21 cellular contexts compared by ENCODE assay signal in the genomic region with DNA sequence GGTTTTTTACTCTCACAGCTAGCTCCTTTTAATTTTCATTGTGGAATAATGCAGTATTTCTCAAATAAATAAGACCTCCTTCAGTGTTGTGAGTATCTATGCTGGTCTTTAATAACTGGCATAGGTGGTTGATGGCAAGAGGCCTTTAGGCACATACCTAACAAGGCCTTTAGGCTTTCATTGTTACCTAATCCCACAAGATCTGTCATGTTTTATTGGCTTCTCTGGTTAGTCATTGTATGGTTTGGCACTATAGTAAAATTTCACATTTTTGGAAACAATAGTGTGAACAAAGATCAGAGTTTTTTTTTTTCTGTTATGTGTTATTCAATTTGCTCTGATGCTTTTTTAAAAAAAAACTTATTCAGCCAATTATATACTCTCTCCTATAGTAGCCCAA.
A peak's percentile ranks its signal among the peaks of the same experiment; 100 is the strongest.
DNase-seq lines count a peak whose midpoint lies in the region; ATAC-seq and TF ChIP-seq lines count a peak whose summit lies in the region.
"Had no signal": no experiment of that assay in that cellular context is flagged by ENCODE, and none has a peak within 500 bp of the region (broad histone marks: within the 10 kb centered on the region; RNA-seq: fewer than 3 reads in every experiment).

No MANE protein-coding gene starts in this region.

- H3K4me3 ChIP-seq in breast epithelium = no peak overlapping the region
- H3K4me3 ChIP-seq in fibroblast of the aortic adventitia (ENCODE audit: low read depth, low read length) = no peak overlapping the region
- H3K4me3 ChIP-seq: SJSA1 had no signal

- no peaks in the 10 kb centered on the region for H3K36me3 Mint-ChIP-seq in MCF 10A (ENCODE audit: insufficient read depth, unreplicated experiment)
- no peaks in the 10 kb centered on the region for H3K36me3 Mint-ChIP-seq in CD14-positive monocyte

- ATAC-seq in HG03432 (IDR thresholded peaks at IDR 0.05; ENCODE audit: unreplicated experiment) = no peak
- ATAC-seq: HepG2 had no signal

- intact Hi-C loops in MCF 10A (cut with micrococcal nuclease) = no loop called here
- intact Hi-C loops in breast epithelium (cut with DNase I; ENCODE audit: low total_unique reads) = no loop called here
- intact Hi-C loops in CD14-positive monocyte (cut with micrococcal nuclease) = no loop called here

- no peak overlapping the region for H3K27ac ChIP-seq in breast epithelium
- H3K27ac ChIP-seq: SJSA1 had no signal

- TF ChIP-seq CTCF in MCF 10A (IDR thresholded peaks at IDR 0.05; ENCODE audit: unreplicated experiment) (no peak), breast epithelium (IDR thresholded peaks at IDR 0.05) (no peak), fibroblast of the aortic adventitia (IDR thresholded peaks at IDR 0.05; ENCODE audit: insufficient read depth, low read length) (no peak), CD14-positive monocyte (IDR thresholded peaks at IDR 0.05) (no peak)

- no peaks in the 10 kb centered on the region for H3K27me3 ChIP-seq in breast epithelium
- H3K27me3 ChIP-seq: SJSA1 had no signal

- H3K4me3 Mint-ChIP-seq in MCF 10A (ENCODE audit: unreplicated experiment) (no peak overlapping the region), CD14-positive monocyte (no peak overlapping the region)
- H3K4me3 Mint-ChIP-seq: B cell; CD4-positive, alpha-beta T cell; H9 had no signal

- no peak for TF ChIP-seq POLR2A in breast epithelium (IDR thresholded peaks at IDR 0.05)

- H3K9me3 Mint-ChIP-seq in MCF 10A (ENCODE audit: unreplicated experiment) (peaks cover 9% of the 10 kb centered on the region), CD14-positive monocyte (peaks cover 0 to 5% (median 3%) of the 10 kb centered on the region in 7 donors)
- H3K9me3 Mint-ChIP-seq: CD4-positive, alpha-beta T cell; H9 had no signal

- H3K4me1 ChIP-seq in breast epithelium = no peaks in the 10 kb centered on the region
- H3K4me1 ChIP-seq: Caco-2 had no signal

- DNase-seq in MCF 10A (ENCODE audit: unreplicated experiment) (peak; percentile 85), breast epithelium (ENCODE audit: low spot score in 2 of 2) (no peak), dermis blood vessel endothelial cell (peak; percentile 47), fibroblast of the aortic adventitia (ENCODE audit: low read depth) (peak; percentile 78), NCI-H1930 (lab: John Stamatoyannopoulos, UW) (no peak), T-helper 1 cell (no peak), CD14-positive monocyte (ENCODE audit: low spot score) (no peak)
- DNase-seq: Caco-2; CD4-positive, alpha-beta T cell; GDM1; H9; KBM-7; MV-4-11; NCI-H187; NCI-H226; NCI-H524 treated with DMSO at 0.1 percent for 48 hours; RPMI8226 had no signal

- no peaks in the 10 kb centered on the region for H3K27me3 Mint-ChIP-seq in MCF 10A (ENCODE audit: insufficient read depth, unreplicated experiment)
- H3K27me3 Mint-ChIP-seq in CD14-positive monocyte (ENCODE audit: low read depth in 3 of 3) = no peaks in the 10 kb centered on the region
- H3K27me3 Mint-ChIP-seq: CD4-positive, alpha-beta T cell had no signal

- no TSS peak for BruUV-seq in MCF 10A (replicated peaks; lab: Mats Ljungman, UMichigan)

- peaks cover 18% of the 10 kb centered on the region for H3K4me1 Mint-ChIP-seq in MCF 10A (ENCODE audit: insufficient read depth, unreplicated experiment)
- peaks cover 15% of the 10 kb centered on the region for H3K4me1 Mint-ChIP-seq in CD14-positive monocyte
- H3K4me1 Mint-ChIP-seq: H9 had no signal

- H3K36me3 ChIP-seq in breast epithelium = no peaks in the 10 kb centered on the region
- H3K36me3 ChIP-seq: SJSA1 had no signal

- CTCF ChIA-PET in MCF 10A (lab: Yijun Ruan, JAX) = interaction anchor here (0.7 to 1.6 kb wide), 2 partner anchors 9 to 947 kb away, joined by 3 to 4 read pairs; no protein-coding TSS in a partner anchor

- POLR2A ChIA-PET in MCF 10A (lab: Yijun Ruan, JAX) = interaction anchor here (0.6 to 1.5 kb wide), 2 partner anchors 15 to 282 kb away, joined by 3 to 7 read pairs; no protein-coding TSS in a partner anchor

- H3K9me3 ChIP-seq in breast epithelium = no peaks in the 10 kb centered on the region
- H3K9me3 ChIP-seq: Caco-2, SJSA1 had no signal

- peak overlapping the region; percentile 54 for H3K27ac Mint-ChIP-seq in MCF 10A (ENCODE audit: low read depth, unreplicated experiment)
- H3K27ac Mint-ChIP-seq in CD14-positive monocyte = no peak overlapping the region
- H3K27ac Mint-ChIP-seq: B cell; CD4-positive, alpha-beta T cell; H9 had no signal

Comparison
In these comparisons a context has a peak if more than half of its experiments do, and no peak if none do; other contexts are left out.
1. DNase-seq: peak in MCF 10A (single experiment), dermis blood vessel endothelial cell (single experiment) and fibroblast of the aortic adventitia (single experiment); none in breast epithelium (0 of 2), NCI-H1930 (0 of 2), T-helper 1 cell (0 of 5) and CD14-positive monocyte (single experiment).